Comparison of ENCODE assay signal across 1 cellular context in genomic region chr1:44037154-44037553, GRCh38.
TF ChIP-seq lines count a peak whose summit lies in the region.

No MANE protein-coding gene starts in this region.

TF ChIP-seq in H1, 55 proteins besides CTCF, POLR2A, EP300 and RAD21:
- TF ChIP-seq ATF2 (IDR thresholded peaks at IDR 0.05; ENCODE audit: low read length): no peak
- no peak for TF ChIP-seq GABPA (IDR thresholded peaks at IDR 0.05; ENCODE audit: borderline replicate concordance, insufficient read depth, low read length)
- TF ChIP-seq BACH1 (IDR thresholded peaks at IDR 0.05; ENCODE audit: low read length): no peak
- no peak for TF ChIP-seq SUZ12 (IDR thresholded peaks at IDR 0.05; ENCODE audit: low read length)
- TF ChIP-seq NRF1 (IDR thresholded peaks at IDR 0.05; ENCODE audit: low read depth, low read length): no peak
- TF ChIP-seq RBBP5 (IDR thresholded peaks at IDR 0.05; ENCODE audit: borderline replicate concordance, low read depth, low read length): no peak
- no peak for TF ChIP-seq POLR2AphosphoS5 (IDR thresholded peaks at IDR 0.05; ENCODE audit: low read depth, low read length)
- TF ChIP-seq MAX (IDR thresholded peaks at IDR 0.05): no peak
- no peak for TF ChIP-seq CEBPB (IDR thresholded peaks at IDR 0.05; ENCODE audit: low read depth, low read length)
- no peak for TF ChIP-seq CREB1 (IDR thresholded peaks at IDR 0.05)
- TF ChIP-seq TAF7 (optimal IDR thresholded peaks at IDR 0.05; ENCODE audit: borderline replicate concordance, low read depth, low read length): no peak
- TF ChIP-seq CBX8 (IDR thresholded peaks at IDR 0.05; ENCODE audit: borderline replicate concordance, low read depth, low read length): no peak
- no peak for TF ChIP-seq ATF3 (IDR thresholded peaks at IDR 0.05; ENCODE audit: insufficient read depth, low read depth, low read length)
- no peak for TF ChIP-seq SRF (IDR thresholded peaks at IDR 0.05; ENCODE audit: low read depth, low read length)
- no peak for TF ChIP-seq HDAC2 (IDR thresholded peaks at IDR 0.05; ENCODE audit: borderline replicate concordance in 1 of 2, low read depth in 2 of 2, low read length in 2 of 2)
- TF ChIP-seq ASH2L (IDR thresholded peaks at IDR 0.05; ENCODE audit: low read length): no peak
- TF ChIP-seq EGR1 (IDR thresholded peaks at IDR 0.05; ENCODE audit: borderline replicate concordance, low read depth, low read length): no peak
- TF ChIP-seq SIN3A (conservative IDR thresholded peaks at IDR 0.05 in 1 of 2, IDR thresholded peaks at IDR 0.05 in 1 of 2; ENCODE audit: low read depth in 1 of 2, low read length in 2 of 2): no peak
- TF ChIP-seq HDAC6 (IDR thresholded peaks at IDR 0.05; ENCODE audit: low read depth, low read length): no peak
